9 cellular contexts compared by ENCODE assay signal in genomic region chr10:78774999-78775711, GRCh38.
A peak's percentile ranks its signal among the peaks of the same experiment; 100 is the strongest.
DNase-seq lines count a peak whose midpoint lies in the region; ATAC-seq and TF ChIP-seq lines count a peak whose summit lies in the region.
"Had no signal": no experiment of that assay in that cellular context is flagged by ENCODE, and none has a peak within 500 bp of the region (broad histone marks: within the 10 kb centered on the region; RNA-seq: fewer than 3 reads in every experiment).

No MANE protein-coding gene starts in this region.

- H3K27me3 Mint-ChIP-seq in chondrocyte (ENCODE audit: low read depth) = no peaks in the 10 kb centered on the region

- peak overlapping the region; percentile 53 to 66 for H3K27ac ChIP-seq in uterus

- no peaks in the 10 kb centered on the region for H3K9me3 Mint-ChIP-seq in chondrocyte (ENCODE audit: low read depth)

- H3K4me1 Mint-ChIP-seq in chondrocyte (ENCODE audit: low read depth) = peaks cover 60% of the 10 kb centered on the region

- no peaks in the 10 kb centered on the region for H3K27me3 ChIP-seq in uterus

- no peak overlapping the region for H3K4me3 Mint-ChIP-seq in chondrocyte (ENCODE audit: unreplicated experiment)

- TF ChIP-seq CTCF in chondrocyte (IDR thresholded peaks at IDR 0.05) (peak; percentile 35), uterus (IDR thresholded peaks at IDR 0.05) (peak in 2 of 4 experiments; percentile 15 to 27)

- intact Hi-C loops in cardiac septum (cut with DNase I) = loop anchor here (10.0 kb wide), 1 partner anchor 420 kb away; no protein-coding TSS in a partner anchor
- intact Hi-C loops in left ventricle myocardium superior (cut with micrococcal nuclease) = no loop called here
- intact Hi-C loops in uterus (cut with DNase I; ENCODE audit: low total_unique reads) = no loop called here

- ATAC-seq in left ventricle myocardium superior (no peak), HG03135 (IDR thresholded peaks at IDR 0.05; ENCODE audit: unreplicated experiment) (no peak)

- TF ChIP-seq POLR2A in uterus (IDR thresholded peaks at IDR 0.05) = no peak

- DNase-seq in cardiac septum (ENCODE audit: low spot score) = peak; percentile 74
- no peak for DNase-seq in left ventricle myocardium superior
- no peak for DNase-seq in chondrocyte (ENCODE audit: low spot score)
- DNase-seq in myocyte (ENCODE audit: low read depth) = peak; percentile 67
- DNase-seq in uterus = peak; percentile 55 to 65
- DNase-seq in T1000 (lab: John Stamatoyannopoulos, UW) = no peak
- DNase-seq in putamen (ENCODE audit: low spot score) = no peak
- DNase-seq: H7 had no signal

- no peak overlapping the region for H3K4me3 ChIP-seq in uterus

- peaks cover 2 to 9% of the 10 kb centered on the region in 2 donors for H3K4me1 ChIP-seq in uterus

- no peaks in the 10 kb centered on the region for H3K9me3 ChIP-seq in uterus

- peak overlapping the region; percentile 80 for H3K27ac Mint-ChIP-seq in chondrocyte (ENCODE audit: unreplicated experiment)

- no peaks in the 10 kb centered on the region for H3K36me3 Mint-ChIP-seq in chondrocyte (ENCODE audit: low read depth)

- no peaks in the 10 kb centered on the region for H3K36me3 ChIP-seq in uterus

Comparison
In these comparisons a context has a peak if more than half of its experiments do, and no peak if none do; other contexts are left out.
1. DNase-seq: peak in cardiac septum (single experiment), myocyte (single experiment) and uterus (2 of 2); none in left ventricle myocardium superior (single experiment), chondrocyte (single experiment), T1000 (single experiment) and putamen (single experiment).